ENCODE assay signal across 8 cellular contexts in genomic region chr7:86926732-86927131, GRCh38.
DNase-seq lines count a peak whose midpoint lies in the region; ATAC-seq and TF ChIP-seq lines count a peak whose summit lies in the region.

No MANE protein-coding gene starts in this region.

- H3K27ac ChIP-seq in heart left ventricle: no peak overlapping the region

- H3K9me3 ChIP-seq in heart left ventricle: no peaks in the 10 kb centered on the region

- H3K4me3 ChIP-seq in heart left ventricle (no peak overlapping the region), epithelial cell of proximal tubule (ENCODE audit: low read depth, low read length) (no peak overlapping the region)

- no peaks in the 10 kb centered on the region for H3K27me3 Mint-ChIP-seq in osteocyte (ENCODE audit: unreplicated experiment)

- H3K9me3 Mint-ChIP-seq in osteocyte (ENCODE audit: unreplicated experiment): no peaks in the 10 kb centered on the region

- no peaks in the 10 kb centered on the region for H3K4me1 Mint-ChIP-seq in osteocyte (ENCODE audit: unreplicated experiment)

- intact Hi-C loops in heart left ventricle (cut with DNase I) (loop anchor here in 4 of 10 donors (5.0 kb wide), 4 partner anchors 131 to 311 kb away; partner anchors contain the start of genes DMTF1 (in 2 of the 4) and ELAPOR2 (in 1 of the 4)), cardiac septum (cut with DNase I) (loop anchor here (5.0 kb wide), 1 partner anchor 311 kb away; no protein-coding TSS in a partner anchor)

- peaks cover 0 to 10% (median 0%) of the 10 kb centered on the region in 9 donors for H3K36me3 ChIP-seq in heart left ventricle

- peaks cover 0 to 5% (median 2%) of the 10 kb centered on the region in 12 donors for H3K4me1 ChIP-seq in heart left ventricle

- no peak overlapping the region for H3K27ac Mint-ChIP-seq in osteocyte (ENCODE audit: unreplicated experiment)

- no peak for TF ChIP-seq POLR2A in heart left ventricle (IDR thresholded peaks at IDR 0.05)

- ATAC-seq in heart left ventricle (peak in 2 of 4 donors; percentile 38 to 59), GM21619 (IDR thresholded peaks at IDR 0.05; ENCODE audit: unreplicated experiment) (peak; percentile 60), SK-N-SH treated with all-trans-retinoic acid at 6 μM for 48 hours (peak; percentile 94)

- peaks cover 22% of the 10 kb centered on the region for H3K36me3 Mint-ChIP-seq in osteocyte (ENCODE audit: unreplicated experiment)

- WGBS in heart left ventricle, 4 donors: 6 to 13% (median 10%) methylated on average over 2 of the region's 2 CpGs

- H3K27me3 ChIP-seq in heart left ventricle: no peaks in the 10 kb centered on the region

- peak; percentile 37 to 74 (median 64) for TF ChIP-seq CTCF in heart left ventricle (IDR thresholded peaks at IDR 0.05)
- TF ChIP-seq CTCF in epithelial cell of proximal tubule (conservative IDR thresholded peaks at IDR 0.05; ENCODE audit: low read depth, low read length): peak; percentile 78
- TF ChIP-seq CTCF in osteocyte (IDR thresholded peaks at IDR 0.05): peak; percentile 77

- no peak for DNase-seq in heart left ventricle
- no peak for DNase-seq in cardiac septum (ENCODE audit: low spot score)
- peak; percentile 77 for DNase-seq in NAMALWA (ENCODE audit: low spot score)
- DNase-seq in epithelial cell of proximal tubule (ENCODE audit: low read depth): no peak
- no peak for DNase-seq in osteocyte (ENCODE audit: extremely low spot score, unreplicated experiment)
- no peak for DNase-seq in HuH-7 (ENCODE audit: low spot score)

- H3K4me3 Mint-ChIP-seq in osteocyte (ENCODE audit: unreplicated experiment): no peak overlapping the region

TF ChIP-seq in SK-N-SH treated with all-trans-retinoic acid at 6 μM for 48 hours, 23 proteins besides CTCF, POLR2A, EP300 and RAD21:
- no peak for TF ChIP-seq CSRNP3 (CRISPR knock-in tag; IDR thresholded peaks at IDR 0.05)
- TF ChIP-seq PATZ1 (CRISPR knock-in tag; IDR thresholded peaks at IDR 0.05; ENCODE audit: borderline replicate concordance): no peak
- no peak for TF ChIP-seq ZNF565 (CRISPR knock-in tag; conservative IDR thresholded peaks at IDR 0.05; ENCODE audit: low read depth)
- TF ChIP-seq TSHZ2 (CRISPR knock-in tag; IDR thresholded peaks at IDR 0.05): no peak
- TF ChIP-seq CSDC2 (CRISPR knock-in tag; IDR thresholded peaks at IDR 0.05): no peak
- TF ChIP-seq POU6F1 (CRISPR knock-in tag; IDR thresholded peaks at IDR 0.05; ENCODE audit: borderline replicate concordance, low read depth): no peak
- no peak for TF ChIP-seq ZFP3 (CRISPR knock-in tag; IDR thresholded peaks at IDR 0.05)
- no peak for TF ChIP-seq TOX (CRISPR knock-in tag; IDR thresholded peaks at IDR 0.05; ENCODE audit: borderline replicate concordance)
- TF ChIP-seq ZC3H10 (CRISPR knock-in tag; IDR thresholded peaks at IDR 0.05): no peak
